22 cellular contexts compared by ENCODE assay signal in the genomic region with DNA sequence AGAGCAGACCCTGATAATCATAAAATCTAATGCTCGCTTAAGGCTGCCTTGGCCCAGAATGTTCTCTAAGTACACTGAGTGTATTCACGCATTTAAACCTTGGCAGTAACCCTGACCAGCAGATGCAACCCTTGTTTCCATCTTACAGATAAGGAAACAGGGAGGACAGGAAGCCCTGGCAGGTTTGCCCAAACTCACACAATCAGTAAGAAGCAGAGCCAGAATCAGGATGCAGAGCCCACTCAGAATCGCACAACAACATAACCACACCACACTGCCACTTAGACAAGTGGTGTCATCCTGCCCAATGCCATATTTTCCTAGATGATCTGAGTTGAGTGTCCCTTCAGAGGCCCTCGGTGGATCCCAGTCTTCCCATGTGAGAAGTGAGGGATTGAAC.
"Had no signal": no experiment of that assay in that cellular context is flagged by ENCODE, and none has a peak within 500 bp of the region (broad histone marks: within the 10 kb centered on the region; RNA-seq: fewer than 3 reads in every experiment).

No MANE protein-coding gene starts in this region.

- H3K27ac Mint-ChIP-seq: endodermal cell; mesothelial cell of epicardium; natural killer cell; stimulated activated naive B cell treated with anti-CD40 and anti-IgM and Interleukin-4, amounts not matched to agents 10 μg/mL and 1 μg/mL and 100 μg/mL, for 72 hours had no signal

- H3K4me3 Mint-ChIP-seq: endodermal cell; memory B cell; mesothelial cell of epicardium; natural killer cell; stimulated activated naive B cell treated with anti-CD40 and anti-IgM and Interleukin-4, amounts not matched to agents 10 μg/mL and 1 μg/mL and 100 μg/mL, for 72 hours; stimulated activated naive CD8-positive, alpha-beta T cell treated with anti-CD3 and anti-CD28 coated beads, Interleukin-15, amount 100 ng/mL, for 72 hours had no signal

- H3K9me3 Mint-ChIP-seq: natural killer cell had no signal

- FAIRE-seq: frontal cortex had no signal

- DNase-seq: effector CD4-positive, alpha-beta T cell; endodermal cell; heart right ventricle; islet precursor cell; natural killer cell; occipital lobe; posterior cingulate gyrus; sigmoid colon; stimulated activated CD4-positive, alpha-beta T cell treated with anti-CD3 and anti-CD28 coated beads, Interleukin-2, amount 100 ng/mL, for 24 hours; stimulated activated CD4-positive, alpha-beta T cell treated with anti-CD3 and anti-CD28 coated beads, Interleukin-4, amount 100 ng/mL, for 4 hours; stimulated activated naive B cell treated with anti-CD40 and anti-IgM and Interleukin-4, amounts not matched to agents 10 μg/mL and 1 μg/mL and 100 μg/mL, for 72 hours; stimulated activated naive CD8-positive, alpha-beta T cell treated with anti-CD3 and anti-CD28 coated beads, Interleukin-15, amount 100 ng/mL, for 72 hours; testis; upper lobe of right lung had no signal

- H3K4me3 ChIP-seq: coronary artery, heart right ventricle, right atrium auricular region, sigmoid colon, skin epidermis, testis, tibial nerve, upper lobe of right lung, vagina had no signal

- H3K9me3 ChIP-seq: testis, upper lobe of right lung, vagina had no signal

- H3K27ac ChIP-seq: coronary artery, heart right ventricle, right atrium auricular region, sigmoid colon, skin epidermis, testis, tibial nerve, upper lobe of right lung, vagina had no signal

- H3K4me1 Mint-ChIP-seq: endodermal cell; stimulated activated naive CD8-positive, alpha-beta T cell treated with anti-CD3 and anti-CD28 coated beads, Interleukin-15, amount 100 ng/mL, for 72 hours had no signal

- H3K36me3 ChIP-seq: heart right ventricle, right atrium auricular region, sigmoid colon, tibial nerve, upper lobe of right lung, vagina had no signal

- H3K27me3 ChIP-seq: right atrium auricular region, sigmoid colon, testis, tibial nerve, upper lobe of right lung, vagina had no signal

- H3K4me1 ChIP-seq: heart right ventricle, right atrium auricular region, sigmoid colon, testis, tibial nerve, upper lobe of right lung, vagina had no signal

- H3K36me3 Mint-ChIP-seq: natural killer cell had no signal
